In the genomic region with DNA sequence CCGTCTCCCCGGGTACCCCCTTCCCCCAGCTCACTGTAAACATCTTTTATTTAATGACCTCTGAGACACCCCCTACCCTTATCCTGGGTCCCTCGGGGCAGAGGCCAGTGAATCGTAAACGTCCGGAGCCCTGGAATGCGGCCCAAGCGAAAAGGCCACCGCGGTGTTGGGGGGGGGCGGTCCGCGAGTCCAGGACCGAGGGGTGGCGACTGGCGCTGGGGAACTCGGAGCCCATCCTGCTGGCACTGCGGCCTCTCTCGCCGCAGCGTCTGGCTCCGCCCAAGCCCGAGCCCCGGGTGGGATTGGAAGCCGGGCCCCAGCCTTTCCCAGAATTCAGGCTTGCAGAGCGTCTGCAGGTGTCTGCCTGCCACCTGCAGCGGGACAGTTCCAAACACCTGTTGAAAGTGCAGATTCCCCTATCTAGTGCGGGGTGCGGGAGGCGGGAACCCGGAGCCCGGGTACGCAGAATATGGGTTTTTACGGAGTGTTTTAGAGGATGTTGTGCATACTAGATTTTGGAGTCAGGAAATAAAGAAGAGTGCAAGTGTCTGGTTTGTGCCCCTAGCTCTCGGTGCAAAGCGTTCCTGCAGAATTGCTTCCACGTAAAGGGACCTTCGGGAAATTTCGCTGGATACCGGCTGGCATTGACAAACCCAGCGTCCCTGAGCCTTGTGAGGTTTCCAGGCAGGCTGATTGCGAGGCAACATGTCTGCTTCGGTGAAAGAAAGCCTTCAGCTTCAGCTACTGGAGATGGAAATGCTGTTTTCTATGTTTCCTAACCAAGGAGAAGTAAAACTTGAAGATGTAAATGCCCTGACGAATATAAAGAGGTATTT, we compare ENCODE assay signal across 8 cellular contexts. TPM values are rescaled to one million over a fixed set of nuclear protein-coding genes. Genes with fewer than 3 reads are reported as not detected.
DNase-seq lines count a peak whose midpoint lies in the region; ATAC-seq and TF ChIP-seq lines count a peak whose summit lies in the region.

No MANE protein-coding gene starts in this region.

- TF ChIP-seq CTCF in OCI-LY3 (IDR thresholded peaks at IDR 0.05; ENCODE audit: low read depth, low read length), result no peak

- peak overlapping the region in 1 of 2 donors; percentile 95 for H3K27ac Mint-ChIP-seq in activated naive CD4-positive, alpha-beta T cell treated with anti-CD3 and anti-CD28 coated beads, Interleukin-2, amount 50 U/mL, for 72 hours

- H3K27me3 ChIP-seq in OCI-LY3 (ENCODE audit: low read depth, low read length), result no peaks in the 10 kb centered on the region

- peaks cover 22% of the 10 kb centered on the region for H4K20me1 ChIP-seq in OCI-LY3 (ENCODE audit: insufficient read depth, low read length)

- H3K9me3 Mint-ChIP-seq in activated naive CD4-positive, alpha-beta T cell treated with anti-CD3 and anti-CD28 coated beads, Interleukin-2, amount 50 U/mL, for 72 hours, result no peaks in the 10 kb centered on the region

- no peak for TF ChIP-seq POLR2A in GM18505 (IDR thresholded peaks at IDR 0.05; ENCODE audit: borderline replicate concordance, extremely low read depth, insufficient read depth, insufficient read length)

- H3K9me3 ChIP-seq in OCI-LY3 (ENCODE audit: insufficient read depth, low read length), result no peaks in the 10 kb centered on the region

- H2AFZ ChIP-seq in OCI-LY3 (ENCODE audit: low read depth, low read length), result peak overlapping the region; percentile 59; the same call in 1 of the 2 replicates

- peaks cover 61% of the 10 kb centered on the region for H3K36me3 ChIP-seq in OCI-LY3 (replicated peaks; ENCODE audit: low read depth, low read length)

- DNase-seq in AG08396 (ENCODE audit: low spot score), result peak; percentile 75
- DNase-seq in activated naive CD4-positive, alpha-beta T cell treated with anti-CD3 and anti-CD28 coated beads, Interleukin-2, amount 50 U/mL, for 72 hours (ENCODE audit: low spot score in 2 of 2), result peak in 1 of 2 donors; percentile 10
- DNase-seq in Right ventricle myocardium superior, result peak; percentile 63
- DNase-seq in occipital lobe (lab: John Stamatoyannopoulos, UW), result peak; percentile 57
- DNase-seq in KG1 (lab: John Stamatoyannopoulos, UW), result no peak

- ATAC-seq in GM18505 (IDR thresholded peaks at IDR 0.05; ENCODE audit: unreplicated experiment) (peak; percentile 7), HG03095 (IDR thresholded peaks at IDR 0.05; ENCODE audit: unreplicated experiment) (peak; percentile 9), Right ventricle myocardium superior (ENCODE audit: poor library complexity) (peak; percentile 70)
- ATAC-seq in activated naive CD4-positive, alpha-beta T cell treated with anti-CD3 and anti-CD28 coated beads, Interleukin-2, amount 50 U/mL, for 72 hours, result peak; percentile 17 to 25

- H3K79me2 ChIP-seq in OCI-LY3 (ENCODE audit: low read length), result peaks cover 49% of the 10 kb centered on the region

- peaks cover 6 to 10% of the 10 kb centered on the region in 2 donors for H3K36me3 Mint-ChIP-seq in activated naive CD4-positive, alpha-beta T cell treated with anti-CD3 and anti-CD28 coated beads, Interleukin-2, amount 50 U/mL, for 72 hours

- H3K27ac ChIP-seq in OCI-LY3 (ENCODE audit: low read length), result peak overlapping the region; percentile 47

- intact Hi-C loops in Right ventricle myocardium superior (cut with DNase I), result loop anchor here (10.0 kb wide), 1 partner anchor 949 kb away; a partner anchor contains a TSS

- H3K4me2 ChIP-seq in OCI-LY3 (ENCODE audit: low read length), result peak overlapping the region; percentile 96

- peak overlapping the region; percentile 89 for H3K4me3 ChIP-seq in OCI-LY3 (ENCODE audit: low read length)

- peaks cover 18% of the 10 kb centered on the region for H3K4me1 ChIP-seq in OCI-LY3 (ENCODE audit: low read length)

- peak overlapping the region; percentile 92 for H3K9ac ChIP-seq in OCI-LY3 (ENCODE audit: low read length)

RNA-seq across cellular contexts. Expression of a gene that starts 0.8 kb away (rescaled TPM):
- 1 to 10 TPM in 1 of 2 donors, under 1 TPM in 1; 0.77 to 2.3 TPM for total RNA-seq in activated naive CD4-positive, alpha-beta T cell treated with anti-CD3 and anti-CD28 coated beads, Interleukin-2, amount 50 U/mL, for 72 hours
- total RNA-seq in Right ventricle myocardium superior (2.8 TPM), occipital lobe (9.4 TPM)

RNA-seq across cellular contexts. Expression of a gene that starts 0.9 kb away (rescaled TPM):
- total RNA-seq in activated naive CD4-positive, alpha-beta T cell treated with anti-CD3 and anti-CD28 coated beads, Interleukin-2, amount 50 U/mL, for 72 hours, result 10 to 100 TPM; 24.4 to 25.0 TPM
- total RNA-seq in Right ventricle myocardium superior (12.0 TPM), occipital lobe (58.5 TPM)

Comparison
In these comparisons a context has a peak if more than half of its experiments do, and no peak if none do; other contexts are left out.
1. ATAC-seq: peak in every context shown above with its lines; median percentile 70 in Right ventricle myocardium superior; 21 in activated naive CD4-positive, alpha-beta T cell treated with anti-CD3 and anti-CD28 coated beads, Interleukin-2, amount 50 U/mL, for 72 hours; 9 in HG03095; 7 in GM18505.